In genomic region chr22:50144005-50144614, GRCh38 we compare ENCODE assay signal across 19 cellular contexts. TPM values are rescaled to one million over a fixed set of nuclear protein-coding genes. Genes with fewer than 3 reads are reported as not detected.
"Had no signal": no experiment of that assay in that cellular context is flagged by ENCODE, and none has a peak within 500 bp of the region (broad histone marks: within the 10 kb centered on the region; RNA-seq: fewer than 3 reads in every experiment).

No MANE protein-coding gene starts in this region.

- H3K27me3 ChIP-seq: cardiac muscle cell, thyroid gland, uterus had no signal

- H3K4me1 ChIP-seq: uterus had no signal

- H3K9me3 ChIP-seq: gastroesophageal sphincter, heart right ventricle, mucosa of descending colon, thyroid gland, uterus had no signal

- H3K4me3 ChIP-seq: cardiac muscle cell, gastroesophageal sphincter, heart right ventricle, mucosa of descending colon, thyroid gland, uterus had no signal

- ATAC-seq: activated CD8-positive, alpha-beta T cell treated with anti-CD3 and anti-CD28 coated beads, Interleukin-2, amount 10 ng/mL, durations not matched to agents 7 days and 5 days; activated naive CD4-positive, alpha-beta T cell treated with anti-CD3 and anti-CD28 coated beads, Interleukin-2, amount 50 U/mL, for 72 hours; activated T-cell treated with anti-CD3 and anti-CD28 coated beads, Interleukin-2, amount 50 U/mL, for 72 hours; gastroesophageal sphincter; heart right ventricle; left colon; mucosa of descending colon; naive thymus-derived CD4-positive, alpha-beta T cell; stimulated activated memory B cell treated with anti-CD40 and anti-IgM and Interleukin-4, amounts not matched to agents 10 μg/mL and 1 μg/mL and 100 μg/mL, for 72 hours had no signal

- H3K36me3 ChIP-seq: cardiac muscle cell, gastroesophageal sphincter, heart right ventricle, thyroid gland, uterus had no signal

- H3K27ac ChIP-seq: cardiac muscle cell, gastroesophageal sphincter, heart right ventricle, thyroid gland, uterus had no signal

- DNase-seq: activated CD4-positive, alpha-beta T cell treated with anti-CD3 and anti-CD28 coated beads for 4 hours; activated CD8-positive, alpha-beta memory T cell treated with anti-CD3 and anti-CD28 coated beads, Interleukin-2, amount 50 U/mL, for 4 hours; activated CD8-positive, alpha-beta T cell treated with anti-CD3 and anti-CD28 coated beads, Interleukin-2, amount 10 ng/mL, durations not matched to agents 7 days and 5 days; activated gamma-delta T cell; activated T-cell treated with anti-CD3 and anti-CD28 coated beads, Interleukin-2, amount 50 U/mL, for 72 hours; heart right ventricle; left colon; mammary epithelial cell; mucosa of descending colon; naive thymus-derived CD4-positive, alpha-beta T cell; retina; stimulated activated CD4-positive, alpha-beta T cell treated with anti-CD3 and anti-CD28 coated beads, Interleukin-2, amount 100 ng/mL, for 48 hours; thyroid gland had no signal

RNA-seq across cellular contexts. Expression of gene PANX2, which starts 26.4 kb away (rescaled TPM):
- polyA plus RNA-seq: naive thymus-derived CD4-positive, alpha-beta T cell had no signal

RNA-seq across cellular contexts. Expression of gene MOV10L1, which starts 54.3 kb away (rescaled TPM):
- total RNA-seq: activated CD8-positive, alpha-beta T cell treated with anti-CD3 and anti-CD28 coated beads, Interleukin-2, amount 10 ng/mL, durations not matched to agents 7 days and 5 days; activated naive CD4-positive, alpha-beta T cell treated with anti-CD3 and anti-CD28 coated beads, Interleukin-2, amount 50 U/mL, for 72 hours; cardiac muscle cell; naive thymus-derived CD4-positive, alpha-beta T cell had no signal
- polyA plus RNA-seq: mammary epithelial cell; naive thymus-derived CD4-positive, alpha-beta T cell had no signal

RNA-seq across cellular contexts. Expression of gene MLC1, which starts 58.9 kb away (rescaled TPM):
- total RNA-seq: dermis microvascular lymphatic vessel endothelial cell had no signal
